Comparison of ENCODE assay signal across 10 cellular contexts in the genomic region with DNA sequence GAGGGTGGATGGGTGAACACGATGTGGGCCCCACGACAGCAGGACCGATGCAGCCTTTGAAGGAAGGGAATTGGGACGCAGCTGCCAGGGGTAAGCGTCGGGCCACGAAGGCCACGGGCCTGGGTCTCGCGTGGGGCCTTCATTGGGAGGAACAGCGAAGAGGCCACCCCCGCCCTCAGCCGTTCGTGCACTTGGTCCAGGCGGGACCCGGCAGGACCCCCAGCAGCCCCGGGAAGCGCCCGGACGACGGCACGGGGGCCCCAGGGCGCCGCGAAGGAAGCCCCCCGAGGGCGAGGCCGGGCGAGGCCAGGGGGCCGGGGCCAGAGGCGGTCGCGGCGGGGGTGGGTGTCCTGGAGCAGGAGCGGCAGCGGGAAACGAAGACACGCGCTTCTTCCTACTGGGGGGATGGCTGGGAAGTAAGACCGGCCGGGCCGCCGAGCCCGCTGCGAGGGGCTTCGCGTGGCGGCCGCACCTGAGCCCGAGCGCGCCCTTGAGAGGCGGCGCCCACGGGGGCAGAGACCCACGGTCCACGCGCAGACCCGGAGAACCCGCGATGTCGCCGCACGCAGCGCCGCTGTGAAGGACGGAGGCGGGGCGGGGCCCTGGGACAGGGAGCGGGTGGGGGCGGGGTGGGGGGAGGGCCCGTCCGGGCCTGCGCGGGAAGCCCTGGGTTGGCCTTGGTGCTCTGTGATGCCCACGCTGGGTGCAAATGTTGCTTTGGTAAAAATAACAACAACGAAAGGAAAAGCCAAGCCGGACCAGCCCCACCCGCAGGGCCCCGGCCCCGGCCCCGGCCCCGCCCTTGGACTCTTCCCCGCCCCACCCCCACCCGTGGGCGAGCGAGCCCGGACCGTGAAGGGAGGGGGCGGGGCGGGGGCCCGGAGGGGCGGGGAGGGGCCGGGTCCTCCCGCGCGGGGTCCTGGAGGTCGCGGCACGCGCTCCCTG. TPM values are rescaled to one million over a fixed set of nuclear protein-coding genes. Genes with fewer than 3 reads are reported as not detected.
DNase-seq lines count a peak whose midpoint lies in the region; ATAC-seq and TF ChIP-seq lines count a peak whose summit lies in the region.
"Had no signal": no experiment of that assay in that cellular context is flagged by ENCODE, and none has a peak within 500 bp of the region (broad histone marks: within the 10 kb centered on the region; RNA-seq: fewer than 3 reads in every experiment).

No MANE protein-coding gene starts in this region.

- H3K9me3 ChIP-seq in iPS-20b (ENCODE audit: insufficient read depth, low read depth, low read length) (no peaks in the 10 kb centered on the region), thoracic aorta (no peaks in the 10 kb centered on the region), MG63 (peaks cover 3% of the 10 kb centered on the region; the same call in 1 of the 2 replicates)

- peaks cover under 1% of the 10 kb centered on the region for H3K9me3 Mint-ChIP-seq in activated CD4-positive, alpha-beta T cell treated with anti-CD3 and anti-CD28 coated beads for 36 hours (ENCODE audit: low read depth)
- H3K9me3 Mint-ChIP-seq in brain = peaks cover 6 to 12% (median 12%) of the 10 kb centered on the region in 5 experiments

- peaks cover 56% of the 10 kb centered on the region for H3K27me3 ChIP-seq in iPS-20b (ENCODE audit: insufficient read depth, low read length)
- H3K27me3 ChIP-seq in thoracic aorta (replicated peaks; ENCODE audit: insufficient read depth) = no peaks in the 10 kb centered on the region
- H3K27me3 ChIP-seq in MG63 = no peaks in the 10 kb centered on the region

- POLR2A ChIA-PET in activated CD4-positive, alpha-beta T cell treated with anti-CD3 and anti-CD28 coated beads for 36 hours (lab: Charles Lee) = no interaction called here

- no peak overlapping the region for H3K27ac Mint-ChIP-seq in activated CD4-positive, alpha-beta T cell treated with anti-CD3 and anti-CD28 coated beads for 36 hours
- peak overlapping the region in 1 of 5 experiments; percentile 72 for H3K27ac Mint-ChIP-seq in brain
- H3K27ac Mint-ChIP-seq: HFFc6 had no signal

- peaks cover 6% of the 10 kb centered on the region for H3K4me1 Mint-ChIP-seq in activated CD4-positive, alpha-beta T cell treated with anti-CD3 and anti-CD28 coated beads for 36 hours
- peaks cover 58% of the 10 kb centered on the region for H3K4me1 Mint-ChIP-seq in brain

- H3K4me3 ChIP-seq in iPS-20b (ENCODE audit: low read length) (peak overlapping the region; percentile 42; the same call in 1 of the 2 replicates), thoracic aorta (peak overlapping the region; percentile 72), MG63 (no peak overlapping the region)

- H3K4me1 ChIP-seq in iPS-20b (ENCODE audit: insufficient read depth, low read length) (peaks cover 2% of the 10 kb centered on the region; the same call in 1 of the 2 replicates), thoracic aorta (ENCODE audit: control insufficient read depth in 1 of 2, low read depth in 2 of 2) (peaks cover 16 to 53% of the 10 kb centered on the region in 2 donors)

- peak; percentile 19 for ATAC-seq in activated CD4-positive, alpha-beta T cell treated with anti-CD3 and anti-CD28 coated beads for 36 hours
- ATAC-seq in thoracic aorta (ENCODE audit: insufficient number of reproducible peaks, low FRiP score, low read depth) (peak; percentile 13), GM18511 (IDR thresholded peaks at IDR 0.05; ENCODE audit: unreplicated experiment) (no peak)

- H3K27me3 Mint-ChIP-seq in activated CD4-positive, alpha-beta T cell treated with anti-CD3 and anti-CD28 coated beads for 36 hours = peaks cover 27% of the 10 kb centered on the region
- peaks cover 25% of the 10 kb centered on the region for H3K27me3 Mint-ChIP-seq in brain

- H3K36me3 ChIP-seq in iPS-20b (ENCODE audit: insufficient read depth, low read depth, low read length) (no peaks in the 10 kb centered on the region), thoracic aorta (no peaks in the 10 kb centered on the region), MG63 (no peaks in the 10 kb centered on the region)

- no peak for TF ChIP-seq CTCF in brain (conservative IDR thresholded peaks at IDR 0.05)
- TF ChIP-seq CTCF in thoracic aorta (IDR thresholded peaks at IDR 0.05) = no peak

- no peak overlapping the region for H3K27ac ChIP-seq in iPS-20b (ENCODE audit: low read length)
- peak overlapping the region; percentile 89 to 95 for H3K27ac ChIP-seq in thoracic aorta

- no peak overlapping the region for H3K9ac ChIP-seq in iPS-20b (ENCODE audit: low read depth, low read length)

- H3K36me3 Mint-ChIP-seq in activated CD4-positive, alpha-beta T cell treated with anti-CD3 and anti-CD28 coated beads for 36 hours (ENCODE audit: low read depth) = no peaks in the 10 kb centered on the region
- peaks cover under 1% of the 10 kb centered on the region for H3K36me3 Mint-ChIP-seq in brain

- intact Hi-C loops in activated CD4-positive, alpha-beta T cell treated with anti-CD3 and anti-CD28 coated beads for 36 hours (cut with DNase I, micrococcal nuclease) = no loop called here

- CTCF ChIA-PET in activated CD4-positive, alpha-beta T cell treated with anti-CD3 and anti-CD28 coated beads for 36 hours (lab: Charles Lee) = interaction anchor here (0.6 kb wide), 1 partner anchor 364 kb away, joined by 3 read pairs; no protein-coding TSS in a partner anchor

- peak; percentile 11 for DNase-seq in activated CD4-positive, alpha-beta T cell treated with anti-CD3 and anti-CD28 coated beads for 36 hours
- DNase-seq in activated CD4-positive, alpha-beta T cell treated with anti-CD3 and anti-CD28 coated beads, Interleukin-2, amount 50 U/mL, for 1 hour = no peak
- no peak for DNase-seq in thoracic aorta (ENCODE audit: low spot score)
- no peak for DNase-seq in MG63
- no peak for DNase-seq in NOMO-1 treated with dmso at 0.1 percent for 144 hours (lab: John Stamatoyannopoulos, UW; ENCODE audit: unreplicated experiment)
- DNase-seq: COR-L47, HFFc6 had no signal

- H3K4me3 Mint-ChIP-seq in activated CD4-positive, alpha-beta T cell treated with anti-CD3 and anti-CD28 coated beads for 36 hours = peak overlapping the region; percentile 46
- H3K4me3 Mint-ChIP-seq in brain = peak overlapping the region in 3 of 5 experiments; percentile 67 to 73 (median 69)
- H3K4me3 Mint-ChIP-seq: HFFc6 had no signal

RNA-seq across cellular contexts. Expression of gene ADARB1, which starts 56.0 kb away (rescaled TPM):
- total RNA-seq in activated CD4-positive, alpha-beta T cell treated with anti-CD3 and anti-CD28 coated beads for 36 hours = 10 to 100 TPM; 32.8 to 37.7 TPM
- polyA plus RNA-seq in brain (ENCODE audit: insufficient read depth, low read depth, low replicate concordance) = 10.9 TPM
- 100 to 1,000 TPM; 124 to 201 TPM for total RNA-seq in thoracic aorta
- total RNA-seq in MG63 (2014; rRNA removed; shearing (Covaris generic); ENCODE audit: low replicate concordance) = 2.9 and 15.3 TPM in 2 replicates
